1 cellular context compared by ENCODE assay signal in genomic region chr5:1176473-1177391, GRCh38.
TF ChIP-seq lines count a peak whose summit lies in the region.

No MANE protein-coding gene starts in this region.

TF ChIP-seq in SK-N-SH treated with all-trans-retinoic acid at 6 μM for 48 hours, 23 proteins besides CTCF, POLR2A, EP300 and RAD21 (continued from another document):
- TF ChIP-seq CSRNP3 (CRISPR knock-in tag; IDR thresholded peaks at IDR 0.05) (no peak), OSR1 (CRISPR knock-in tag; IDR thresholded peaks at IDR 0.05) (no peak), POU6F1 (CRISPR knock-in tag; IDR thresholded peaks at IDR 0.05; ENCODE audit: borderline replicate concordance, low read depth) (no peak), ZFP3 (CRISPR knock-in tag; IDR thresholded peaks at IDR 0.05) (no peak), TOX (CRISPR knock-in tag; IDR thresholded peaks at IDR 0.05; ENCODE audit: borderline replicate concordance) (no peak), SNAI2 (CRISPR knock-in tag; IDR thresholded peaks at IDR 0.05) (no peak), RARB (CRISPR knock-in tag; IDR thresholded peaks at IDR 0.05) (no peak), ESRRG (CRISPR knock-in tag; IDR thresholded peaks at IDR 0.05) (no peak), PPARA (CRISPR knock-in tag; IDR thresholded peaks at IDR 0.05; ENCODE audit: borderline replicate concordance) (no peak), ZNF70 (CRISPR knock-in tag; IDR thresholded peaks at IDR 0.05) (no peak), CSDC2 (CRISPR knock-in tag; IDR thresholded peaks at IDR 0.05) (no peak), CREB5 (CRISPR knock-in tag; IDR thresholded peaks at IDR 0.05; ENCODE audit: low read depth) (no peak), BACH2 (CRISPR knock-in tag; IDR thresholded peaks at IDR 0.05; ENCODE audit: borderline replicate concordance) (no peak)
